20 cellular contexts compared by ENCODE assay signal in the genomic region with DNA sequence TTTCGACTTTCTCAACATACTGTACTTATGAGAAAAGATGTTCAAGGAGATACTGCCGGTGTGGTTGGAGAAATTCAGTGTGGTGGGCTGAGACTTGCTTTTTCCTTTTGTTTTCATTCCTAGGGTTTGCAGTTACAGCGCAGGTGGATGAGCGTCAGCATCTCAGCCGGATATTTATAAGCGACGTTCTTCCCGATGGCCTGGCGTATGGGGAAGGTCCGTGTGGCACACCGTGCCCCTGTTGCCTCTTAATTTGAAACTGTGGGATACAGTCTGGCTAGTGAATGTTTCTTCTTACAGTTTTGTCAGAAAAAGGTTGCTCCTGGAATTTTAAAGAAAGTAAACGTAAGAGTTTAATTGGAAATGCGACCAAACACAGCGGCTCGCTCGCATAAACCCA.
"Had no signal": no experiment of that assay in that cellular context is flagged by ENCODE, and none has a peak within 500 bp of the region (broad histone marks: within the 10 kb centered on the region; RNA-seq: fewer than 3 reads in every experiment).

No MANE protein-coding gene starts in this region.

- H3K9me3 Mint-ChIP-seq: activated CD4-positive, alpha-beta T cell treated with anti-CD3 and anti-CD28 coated beads, Interleukin-2, amount 10 ng/mL, durations not matched to agents 24 days and 14 days; activated CD8-positive, alpha-beta T cell treated with anti-CD3 and anti-CD28 coated beads for 36 hours; central memory CD8-positive, alpha-beta T cell; nephron; stimulated activated naive CD8-positive, alpha-beta T cell treated with anti-CD3 and anti-CD28 coated beads, Interleukin-15, amount 100 ng/mL, for 72 hours; type B pancreatic cell had no signal

- H3K9me3 ChIP-seq: right atrium auricular region, suprapubic skin had no signal

- H3K27me3 Mint-ChIP-seq: activated CD4-positive, alpha-beta T cell treated with anti-CD3 and anti-CD28 coated beads, Interleukin-2, amount 10 ng/mL, durations not matched to agents 24 days and 14 days; activated CD8-positive, alpha-beta T cell treated with anti-CD3 and anti-CD28 coated beads for 36 hours; central memory CD8-positive, alpha-beta T cell; progenitor cell of endocrine pancreas; stimulated activated naive CD8-positive, alpha-beta T cell treated with anti-CD3 and anti-CD28 coated beads, Interleukin-15, amount 100 ng/mL, for 72 hours; type B pancreatic cell had no signal

- H3K4me1 Mint-ChIP-seq: central memory CD8-positive, alpha-beta T cell had no signal

- DNase-seq: activated CD4-positive, alpha-beta T cell treated with anti-CD3 and anti-CD28 coated beads, Interleukin-2, amount 10 ng/mL, durations not matched to agents 24 days and 14 days; activated CD4-positive, CD25-positive, alpha-beta regulatory T cell; activated CD8-positive, alpha-beta T cell treated with anti-CD3 and anti-CD28 coated beads for 36 hours; activated effector memory CD4-positive, alpha-beta T cell treated with Interleukin-2 at 50 U/mL for 16 hours; activated naive CD4-positive, alpha-beta T cell treated with anti-CD3 and anti-CD28 coated beads, Interleukin-2, amount 50 U/mL, for 16 hours; activated T-cell treated with anti-CD3 and anti-CD28 coated beads, Interleukin-2, amount 50 U/mL, for 1 hour; aorta; head of caudate nucleus; midbrain; stimulated activated CD4-positive, alpha-beta T cell treated with anti-CD3 and anti-CD28 coated beads, Interleukin-12 subunit alpha, Interleukin-12 subunit beta, amount 100 ng/mL, for 4 hours; stimulated activated CD4-positive, alpha-beta T cell treated with anti-CD3 and anti-CD28 coated beads, Interleukin-1b, Interleukin-23, amount 100 ng/mL, for 48 hours; stimulated activated naive CD8-positive, alpha-beta T cell treated with anti-CD3 and anti-CD28 coated beads, Interleukin-15, amount 100 ng/mL, for 72 hours had no signal

- H3K27me3 ChIP-seq: right atrium auricular region, suprapubic skin had no signal

- H3K36me3 ChIP-seq: right atrium auricular region, suprapubic skin had no signal

- H3K4me3 Mint-ChIP-seq: activated CD4-positive, alpha-beta T cell treated with anti-CD3 and anti-CD28 coated beads, Interleukin-2, amount 10 ng/mL, durations not matched to agents 24 days and 14 days; activated CD8-positive, alpha-beta T cell treated with anti-CD3 and anti-CD28 coated beads for 36 hours; central memory CD8-positive, alpha-beta T cell; nephron; stimulated activated naive CD8-positive, alpha-beta T cell treated with anti-CD3 and anti-CD28 coated beads, Interleukin-15, amount 100 ng/mL, for 72 hours; type B pancreatic cell had no signal

- H3K27ac Mint-ChIP-seq: activated CD4-positive, alpha-beta T cell treated with anti-CD3 and anti-CD28 coated beads, Interleukin-2, amount 10 ng/mL, durations not matched to agents 24 days and 14 days; activated CD8-positive, alpha-beta T cell treated with anti-CD3 and anti-CD28 coated beads for 36 hours; nephron; progenitor cell of endocrine pancreas; stimulated activated naive CD8-positive, alpha-beta T cell treated with anti-CD3 and anti-CD28 coated beads, Interleukin-15, amount 100 ng/mL, for 72 hours; type B pancreatic cell had no signal

- H3K27ac ChIP-seq: coronary artery, right atrium auricular region, suprapubic skin had no signal

- H3K4me3 ChIP-seq: coronary artery, lung, right atrium auricular region, suprapubic skin had no signal

- ATAC-seq: activated CD8-positive, alpha-beta T cell treated with anti-CD3 and anti-CD28 coated beads for 36 hours; stimulated activated naive CD8-positive, alpha-beta T cell treated with anti-CD3 and anti-CD28 coated beads, Interleukin-15, amount 100 ng/mL, for 72 hours had no signal

- H3K4me1 ChIP-seq: right atrium auricular region had no signal
